Comparison of ENCODE assay signal across 19 cellular contexts in genomic region chr15:68592548-68592947, GRCh38. TPM values are rescaled to one million over a fixed set of nuclear protein-coding genes. Genes with fewer than 3 reads are reported as not detected.
"Had no signal": no experiment of that assay in that cellular context is flagged by ENCODE, and none has a peak within 500 bp of the region (broad histone marks: within the 10 kb centered on the region; RNA-seq: fewer than 3 reads in every experiment).

No MANE protein-coding gene starts in this region.

- DNase-seq: cerebellar nuclear complex; effector CD8-positive, alpha-beta T cell; foreskin melanocyte; left colon; mammary epithelial cell; mucosa of descending colon; small intestine; stimulated activated CD4-positive, alpha-beta T cell treated with anti-CD3 and anti-CD28 coated beads, Interleukin-4, amount 100 ng/mL, for 24 hours; stimulated activated naive CD4-positive, alpha-beta T cell; stomach; substantia nigra; transverse colon had no signal

- H3K4me3 ChIP-seq: cardiac muscle cell, coronary artery, heart left ventricle, mucosa of descending colon, psoas muscle, stomach, thoracic aorta, transverse colon had no signal

- H3K9me3 ChIP-seq: heart left ventricle, mucosa of descending colon, psoas muscle, stomach, thoracic aorta, transverse colon had no signal

- H3K4me3 Mint-ChIP-seq: naive thymus-derived CD8-positive, alpha-beta T cell had no signal

- H3K36me3 ChIP-seq: cardiac muscle cell, heart left ventricle, stomach, thoracic aorta, transverse colon had no signal

- H3K4me1 ChIP-seq: psoas muscle, transverse colon had no signal

- ATAC-seq: left colon; mucosa of descending colon; naive thymus-derived CD8-positive, alpha-beta T cell; sciatic nerve had no signal

- H3K27me3 ChIP-seq: cardiac muscle cell, transverse colon had no signal

- H3K9me3 Mint-ChIP-seq: naive thymus-derived CD8-positive, alpha-beta T cell had no signal

- H3K36me3 Mint-ChIP-seq: naive thymus-derived CD8-positive, alpha-beta T cell had no signal

RNA-seq across cellular contexts. Expression of gene CORO2B, which starts 13.8 kb away (rescaled TPM):
- polyA plus RNA-seq: naive thymus-derived CD8-positive, alpha-beta T cell had no signal
